ENCODE assay signal across 32 cellular contexts in genomic region chr9:95561913-95562312, GRCh38.
"Had no signal": no experiment of that assay in that cellular context is flagged by ENCODE, and none has a peak within 500 bp of the region (broad histone marks: within the 10 kb centered on the region; RNA-seq: fewer than 3 reads in every experiment).

No MANE protein-coding gene starts in this region.

- ATAC-seq: activated naive CD8-positive, alpha-beta T cell treated with anti-CD3 and anti-CD28 coated beads, Interleukin-2, amount 50 U/mL, for 24 hours; activated T-cell treated with anti-CD3 and anti-CD28 coated beads, Interleukin-2, amount 50 U/mL, for 4 hours; Panc1; WTC11 had no signal

- FAIRE-seq: colon, TTC549 had no signal

- H3K4me1 Mint-ChIP-seq: activated naive CD8-positive, alpha-beta T cell treated with anti-CD3 and anti-CD28 coated beads, Interleukin-2, amount 50 U/mL, for 24 hours; brain had no signal

- H3K9me3 Mint-ChIP-seq: activated CD4-positive, alpha-beta memory T cell treated with anti-CD3 and anti-CD28 coated beads for 36 hours; activated naive CD4-positive, alpha-beta T cell treated with anti-CD3 and anti-CD28 coated beads for 36 hours; activated T-cell treated with anti-CD3 and anti-CD28 coated beads, Interleukin-2, amount 50 U/mL, for 4 hours; activated T-helper 1 cell treated with anti-CD3 and anti-CD28 coated beads, Interleukin-12 subunit alpha, Interleukin-12 subunit beta, Interleukin-2, Interleukin-4 antibody, amounts not matched to agents 30 ng/mL and 10 ng/mL and 1 ng/mL, durations not matched to agents 14 hours and 24 hours and 36 hours; T-helper 1 cell treated with Interleukin-12 subunit alpha and Interleukin-12 subunit beta and Interleukin-4 antibody, amounts not matched to agents 30 μg/mL and 1 μg/mL, for 36 hours; T-helper 2 cell treated with Interferon-gamma antibody and Interleukin-4, amounts not matched to agents 5 μg/mL and 100 μg/mL, for 36 hours; WTC11 had no signal

- H3K27ac ChIP-seq: SJCRH30, SK-N-MC had no signal

- H3K36me3 Mint-ChIP-seq: activated CD4-positive, alpha-beta memory T cell treated with anti-CD3 and anti-CD28 coated beads for 36 hours; activated naive CD8-positive, alpha-beta T cell; brain; WTC11 had no signal

- H3K27ac Mint-ChIP-seq: activated CD4-positive, alpha-beta memory T cell treated with anti-CD3 and anti-CD28 coated beads for 36 hours; activated naive CD4-positive, alpha-beta T cell treated with anti-CD3 and anti-CD28 coated beads for 36 hours; activated naive CD8-positive, alpha-beta T cell; activated naive CD8-positive, alpha-beta T cell treated with anti-CD3 and anti-CD28 coated beads, Interleukin-2, amount 50 U/mL, for 24 hours; activated T-helper 1 cell treated with anti-CD3 and anti-CD28 coated beads, Interleukin-12 subunit alpha, Interleukin-12 subunit beta, Interleukin-2, Interleukin-4 antibody, amounts not matched to agents 30 ng/mL and 10 ng/mL and 1 ng/mL, durations not matched to agents 14 hours and 24 hours and 36 hours; brain; T-helper 1 cell treated with Interleukin-12 subunit alpha and Interleukin-12 subunit beta and Interleukin-4 antibody, amounts not matched to agents 30 μg/mL and 1 μg/mL, for 36 hours; T-helper 2 cell treated with Interferon-gamma antibody and Interleukin-4, amounts not matched to agents 5 μg/mL and 100 μg/mL, for 36 hours; WTC11 had no signal

- H3K4me3 Mint-ChIP-seq: activated CD4-positive, alpha-beta memory T cell treated with anti-CD3 and anti-CD28 coated beads for 36 hours; activated naive CD4-positive, alpha-beta T cell treated with anti-CD3 and anti-CD28 coated beads for 36 hours; activated naive CD8-positive, alpha-beta T cell; activated naive CD8-positive, alpha-beta T cell treated with anti-CD3 and anti-CD28 coated beads, Interleukin-2, amount 50 U/mL, for 24 hours; activated T-cell treated with anti-CD3 and anti-CD28 coated beads, Interleukin-2, amount 50 U/mL, for 4 hours; activated T-helper 1 cell treated with anti-CD3 and anti-CD28 coated beads, Interleukin-12 subunit alpha, Interleukin-12 subunit beta, Interleukin-2, Interleukin-4 antibody, amounts not matched to agents 30 ng/mL and 10 ng/mL and 1 ng/mL, durations not matched to agents 14 hours and 24 hours and 36 hours; brain; T-helper 1 cell treated with Interleukin-12 subunit alpha and Interleukin-12 subunit beta and Interleukin-4 antibody, amounts not matched to agents 30 μg/mL and 1 μg/mL, for 36 hours; T-helper 2 cell treated with Interferon-gamma antibody and Interleukin-4, amounts not matched to agents 5 μg/mL and 100 μg/mL, for 36 hours; WTC11 had no signal

- DNase-seq: activated CD4-positive, alpha-beta memory T cell treated with anti-CD3 and anti-CD28 coated beads for 36 hours; activated CD4-positive, alpha-beta T cell treated with anti-CD3 and anti-CD28 coated beads for 4 hours; activated CD4-positive, alpha-beta T cell treated with anti-CD3 and anti-CD28 coated beads, Interleukin-2, amount 50 U/mL, for 1 hour; activated CD4-positive, CD25-positive, alpha-beta regulatory T cell treated with anti-CD3 and anti-CD28 coated beads, Interleukin-2, amount 50 U/mL, for 72 hours; activated CD8-positive, alpha-beta memory T cell treated with anti-CD3 and anti-CD28 coated beads, Interleukin-2, amount 50 U/mL, for 4 hours; activated gamma-delta T cell treated with Interleukin-2 at 50 U/mL for 16 hours; activated naive CD4-positive, alpha-beta T cell treated with anti-CD3 and anti-CD28 coated beads for 36 hours; activated naive CD8-positive, alpha-beta T cell treated with anti-CD3 and anti-CD28 coated beads, Interleukin-2, amount 50 U/mL, for 24 hours; activated T-cell treated with anti-CD3 and anti-CD28 coated beads for 4 hours; activated T-cell treated with anti-CD3 and anti-CD28 coated beads, Interleukin-2, amount 50 U/mL, for 4 hours; anterior cingulate cortex; central memory CD4-positive, alpha-beta T cell; NCI-H1092 treated with DMSO at 0.1 percent for 48 hours; NCI-H1417; NCI-H146; NCI-H187; NCI-H2081 treated with DMSO at 0.1 percent for 48 hours; NCI-H524; NK-92 treated with Interleukin-12 subunit alpha and Interleukin-12 subunit beta, amount 100 ng/mL, for 24 hours; OCI-M1; SHP77; SJCRH30 had no signal
